11 cellular contexts compared by ENCODE assay signal in genomic region chr1:155942578-155943141, GRCh38. TPM values are rescaled to one million over a fixed set of nuclear protein-coding genes. Genes with fewer than 3 reads are reported as not detected.
A peak's percentile ranks its signal among the peaks of the same experiment; 100 is the strongest.
DNase-seq lines count a peak whose midpoint lies in the region; ATAC-seq, FAIRE-seq and TF ChIP-seq lines count a peak whose summit lies in the region.
"Had no signal": no experiment of that assay in that cellular context is flagged by ENCODE, and none has a peak within 500 bp of the region (broad histone marks: within the 10 kb centered on the region; RNA-seq: fewer than 3 reads in every experiment).

No MANE protein-coding gene starts in this region.

- no peak overlapping the region for H3K9ac ChIP-seq in neural progenitor cell

- no peak for FAIRE-seq in HTR-8/SVneo (lab: Jason Lieb, UNC)
- FAIRE-seq: pancreas had no signal

- peaks cover 3% of the 10 kb centered on the region for H4K20me1 ChIP-seq in neural progenitor cell (ENCODE audit: low read depth)

- CTCF ChIA-PET in CD4-positive, alpha-beta T cell (lab: Charles Lee): no interaction called here

- no peaks in the 10 kb centered on the region for H3K9me3 ChIP-seq in CD4-positive, alpha-beta T cell (ENCODE audit: control insufficient read depth, low read length)
- H3K9me3 ChIP-seq in neural progenitor cell (ENCODE audit: low read depth): no peaks in the 10 kb centered on the region
- H3K9me3 ChIP-seq: pancreas had no signal

- no peak overlapping the region for H3K27ac ChIP-seq in CD4-positive, alpha-beta T cell (ENCODE audit: low read depth, low read length)
- no peak overlapping the region for H3K27ac ChIP-seq in neural progenitor cell

- H2AFZ ChIP-seq in neural progenitor cell (replicated peaks): no peak overlapping the region

- intact Hi-C loops in CD4-positive, alpha-beta T cell (cut with DNase I, micrococcal nuclease): loop anchor here in 1 of 2 experiments (2.0 kb wide), 1 partner anchor 38 kb away; no protein-coding TSS in a partner anchor

- no peaks in the 10 kb centered on the region for H3K79me2 ChIP-seq in neural progenitor cell (ENCODE audit: low read depth)

- no peaks in the 10 kb centered on the region for H3K27me3 Mint-ChIP-seq in CD4-positive, alpha-beta T cell
- no peaks in the 10 kb centered on the region for H3K27me3 Mint-ChIP-seq in activated naive CD8-positive, alpha-beta T cell treated with anti-CD3 and anti-CD28 coated beads, Interleukin-2, amount 50 U/mL, for 24 hours
- peaks cover 4% of the 10 kb centered on the region for H3K27me3 Mint-ChIP-seq in neural progenitor cell (ENCODE audit: insufficient read depth, low read depth)

- H3K36me3 Mint-ChIP-seq in CD4-positive, alpha-beta T cell (ENCODE audit: low read depth): peaks cover 17% of the 10 kb centered on the region
- peaks cover 20% of the 10 kb centered on the region for H3K36me3 Mint-ChIP-seq in activated naive CD8-positive, alpha-beta T cell treated with anti-CD3 and anti-CD28 coated beads, Interleukin-2, amount 50 U/mL, for 24 hours (ENCODE audit: low read depth)
- peaks cover 6% of the 10 kb centered on the region for H3K36me3 Mint-ChIP-seq in neural progenitor cell

- H3K36me3 ChIP-seq in neural progenitor cell: no peaks in the 10 kb centered on the region

- no peak overlapping the region for H3K4me2 ChIP-seq in neural progenitor cell

- H3K9me3 Mint-ChIP-seq in CD4-positive, alpha-beta T cell: no peaks in the 10 kb centered on the region
- no peaks in the 10 kb centered on the region for H3K9me3 Mint-ChIP-seq in activated naive CD8-positive, alpha-beta T cell treated with anti-CD3 and anti-CD28 coated beads, Interleukin-2, amount 50 U/mL, for 24 hours
- H3K9me3 Mint-ChIP-seq in neural progenitor cell: no peaks in the 10 kb centered on the region

- H3F3A ChIP-seq in neural progenitor cell (ENCODE audit: low read depth): peaks cover 31% of the 10 kb centered on the region

- H3K4me3 Mint-ChIP-seq in CD4-positive, alpha-beta T cell: no peak overlapping the region
- no peak overlapping the region for H3K4me3 Mint-ChIP-seq in activated naive CD8-positive, alpha-beta T cell treated with anti-CD3 and anti-CD28 coated beads, Interleukin-2, amount 50 U/mL, for 24 hours
- H3K4me3 Mint-ChIP-seq in neural progenitor cell: no peak overlapping the region

- H3K4me1 Mint-ChIP-seq in CD4-positive, alpha-beta T cell (ENCODE audit: low read depth): peaks cover 58% of the 10 kb centered on the region
- peaks cover 96% of the 10 kb centered on the region for H3K4me1 Mint-ChIP-seq in activated naive CD8-positive, alpha-beta T cell treated with anti-CD3 and anti-CD28 coated beads, Interleukin-2, amount 50 U/mL, for 24 hours
- peaks cover 23% of the 10 kb centered on the region for H3K4me1 Mint-ChIP-seq in neural progenitor cell

- H3K27me3 ChIP-seq in CD4-positive, alpha-beta T cell (ENCODE audit: control insufficient read depth, insufficient read depth, low read length): no peaks in the 10 kb centered on the region
- no peaks in the 10 kb centered on the region for H3K27me3 ChIP-seq in neural progenitor cell
- H3K27me3 ChIP-seq: pancreas had no signal

- ATAC-seq in CD4-positive, alpha-beta T cell (ENCODE audit: poor library complexity): no peak
- no peak for ATAC-seq in activated naive CD8-positive, alpha-beta T cell treated with anti-CD3 and anti-CD28 coated beads, Interleukin-2, amount 50 U/mL, for 24 hours
- ATAC-seq in HG03354 (IDR thresholded peaks at IDR 0.05; ENCODE audit: poor library complexity, severe bottlenecking, unreplicated experiment): no peak
- ATAC-seq: pancreas had no signal

- POLR2A ChIA-PET in CD4-positive, alpha-beta T cell (lab: Charles Lee): interaction anchor here (0.9 to 5.1 kb wide), 3 partner anchors 9 to 47 kb away, joined by 3 to 65 read pairs (median 6); partner anchors contain the start of genes ARHGEF2 and KHDC4

- H3K4me3 ChIP-seq in neural progenitor cell: no peak overlapping the region
- H3K4me3 ChIP-seq: pancreas had no signal

- H3K27ac Mint-ChIP-seq in CD4-positive, alpha-beta T cell: peak overlapping the region; percentile 72
- H3K27ac Mint-ChIP-seq in activated naive CD8-positive, alpha-beta T cell treated with anti-CD3 and anti-CD28 coated beads, Interleukin-2, amount 50 U/mL, for 24 hours: peak overlapping the region; percentile 61
- peak overlapping the region; percentile 81 for H3K27ac Mint-ChIP-seq in neural progenitor cell

- peaks cover 10% of the 10 kb centered on the region for H3K4me1 ChIP-seq in neural progenitor cell

- no peak for TF ChIP-seq CTCF in CD4-positive, alpha-beta T cell (IDR thresholded peaks at IDR 0.05)
- no peak for TF ChIP-seq CTCF in neural progenitor cell (IDR thresholded peaks at IDR 0.05)

- no peak for DNase-seq in CD4-positive, alpha-beta T cell
- DNase-seq in HT-29 (ENCODE audit: low spot score) (peak; percentile 53), neural progenitor cell (ENCODE audit: low spot score) (no peak), NCI-H2029 treated with DMSO at 0.1 percent for 48 hours (lab: John Stamatoyannopoulos, UW) (no peak), HTR-8/SVneo (ENCODE audit: insufficient read length, low spot score) (no peak)
- DNase-seq in activated naive CD8-positive, alpha-beta T cell treated with anti-CD3 and anti-CD28 coated beads, Interleukin-2, amount 50 U/mL, for 24 hours: no peak
- DNase-seq: activated T-cell treated with anti-CD3 and anti-CD28 coated beads, Interleukin-2, amount 50 U/mL, for 1 hour; EL; NCI-H2227 treated with DMSO at 0.1 percent for 48 hours; pancreas had no signal

RNA-seq across cellular contexts. Expression of gene RXFP4, which starts 1.2 kb away (rescaled TPM):
- total RNA-seq in CD4-positive, alpha-beta T cell: not detected
- total RNA-seq in HT-29 (2014; rRNA removed; shearing (Covaris generic)): 0.47 and 3.1 TPM in 2 replicates
- not detected in 2 replicates for total RNA-seq in neural progenitor cell (ENCODE audit: low replicate concordance)

RNA-seq across cellular contexts. Expression of gene KHDC4, which starts 8.4 kb away (rescaled TPM):
- total RNA-seq in CD4-positive, alpha-beta T cell: 10 to 100 TPM; 56.6 to 60.8 TPM
- 44.4 and 53.6 TPM in 2 replicates for total RNA-seq in HT-29 (2014; rRNA removed; shearing (Covaris generic))
- total RNA-seq in neural progenitor cell (ENCODE audit: low replicate concordance): 91.5 and 91.9 TPM in 2 replicates

RNA-seq across cellular contexts. Expression of gene RIT1, which starts 31.5 kb away (rescaled TPM):
- 10 to 100 TPM; 66.2 to 67.0 TPM for total RNA-seq in CD4-positive, alpha-beta T cell
- total RNA-seq in HT-29 (2014; rRNA removed; shearing (Covaris generic)): 6.5 and 14.8 TPM in 2 replicates
- 41.5 and 51.3 TPM in 2 replicates for total RNA-seq in neural progenitor cell (ENCODE audit: low replicate concordance)

RNA-seq across cellular contexts. Expression of gene ARHGEF2, which starts 35.7 kb away (rescaled TPM):
- 10 to 100 TPM; 54.8 to 62.4 TPM for total RNA-seq in CD4-positive, alpha-beta T cell
- total RNA-seq in HT-29 (2014; rRNA removed; shearing (Covaris generic)): 150 and 179 TPM in 2 replicates
- total RNA-seq in neural progenitor cell (ENCODE audit: low replicate concordance): 79.7 and 108 TPM in 2 replicates
